In the genomic region with DNA sequence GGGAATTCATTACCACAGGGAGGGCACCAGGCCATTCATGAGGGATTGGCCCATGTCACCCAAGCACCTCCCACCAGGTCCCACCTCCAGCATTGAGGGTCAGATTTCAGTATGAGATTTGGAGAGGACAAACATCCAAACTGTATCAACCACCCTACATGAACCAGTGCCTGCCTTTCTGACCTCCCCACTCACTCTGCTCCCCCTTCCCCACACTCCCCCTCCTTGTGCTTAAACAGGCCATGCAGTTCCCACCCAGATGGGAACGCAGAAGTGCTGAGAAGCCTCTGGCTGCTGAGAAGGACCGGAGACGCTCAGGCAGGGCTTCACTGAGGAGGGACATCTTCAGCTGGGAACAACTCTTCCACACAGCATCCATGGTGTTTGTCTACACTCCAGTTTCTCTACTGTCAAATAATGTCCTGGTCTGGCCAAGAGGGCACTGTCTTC, we compare ENCODE assay signal across 24 cellular contexts. TPM values are rescaled to one million over a fixed set of nuclear protein-coding genes. Genes with fewer than 3 reads are reported as not detected.
"Had no signal": no experiment of that assay in that cellular context is flagged by ENCODE, and none has a peak within 500 bp of the region (broad histone marks: within the 10 kb centered on the region; RNA-seq: fewer than 3 reads in every experiment).

No MANE protein-coding gene starts in this region.

- H3K27ac ChIP-seq: esophagus squamous epithelium, gastroesophageal sphincter, heart left ventricle, neural progenitor cell, VCaP had no signal

- H3K4me1 ChIP-seq: gastroesophageal sphincter, heart left ventricle, neural progenitor cell had no signal

- H3K9ac ChIP-seq: neural progenitor cell had no signal

- H3K27ac Mint-ChIP-seq: activated CD4-positive, alpha-beta T cell treated with anti-CD3 and anti-CD28 coated beads, Interleukin-2, amount 10 ng/mL, durations not matched to agents 7 days and 5 days; activated CD8-positive, alpha-beta memory T cell treated with anti-CD3 and anti-CD28 coated beads, Interleukin-2, amount 10 ng/mL, durations not matched to agents 7 days and 5 days; activated CD8-positive, alpha-beta T cell treated with anti-CD3 and anti-CD28 coated beads for 36 hours; activated naive CD4-positive, alpha-beta T cell treated with anti-CD3 and anti-CD28 coated beads, Interleukin-2, amount 50 U/mL, for 24 hours; neural progenitor cell; stimulated activated memory B cell treated with anti-CD40 and anti-IgM and Interleukin-4, amounts not matched to agents 10 μg/mL and 1 μg/mL and 100 μg/mL, for 72 hours had no signal

- H3K9me3 ChIP-seq: esophagus squamous epithelium, gastroesophageal sphincter, heart left ventricle had no signal

- H3K9me3 Mint-ChIP-seq: activated CD4-positive, alpha-beta T cell treated with anti-CD3 and anti-CD28 coated beads, Interleukin-2, amount 10 ng/mL, durations not matched to agents 7 days and 5 days; activated CD8-positive, alpha-beta T cell treated with anti-CD3 and anti-CD28 coated beads for 36 hours; activated naive CD4-positive, alpha-beta T cell treated with anti-CD3 and anti-CD28 coated beads, Interleukin-2, amount 50 U/mL, for 24 hours; brain; naive B cell; neural progenitor cell had no signal

- ATAC-seq: activated CD8-positive, alpha-beta T cell treated with anti-CD3 and anti-CD28 coated beads for 36 hours; gastroesophageal sphincter; heart left ventricle; left cardiac atrium; sciatic nerve; stimulated activated memory B cell treated with anti-CD40 and anti-IgM and Interleukin-4, amounts not matched to agents 10 μg/mL and 1 μg/mL and 100 μg/mL, for 72 hours had no signal

- DNase-seq: activated CD4-positive, alpha-beta T cell treated with anti-CD3 and anti-CD28 coated beads, Interleukin-2, amount 10 ng/mL, durations not matched to agents 7 days and 5 days; activated CD4-positive, CD25-positive, alpha-beta regulatory T cell treated with anti-CD3 and anti-CD28 coated beads, Interleukin-2, amount 50 U/mL, for 72 hours; activated CD8-positive, alpha-beta memory T cell treated with anti-CD3 and anti-CD28 coated beads, Interleukin-2, amount 10 ng/mL, durations not matched to agents 7 days and 5 days; activated CD8-positive, alpha-beta T cell treated with anti-CD3 and anti-CD28 coated beads for 36 hours; activated gamma-delta T cell treated with Interleukin-2 at 50 U/mL for 16 hours; activated T-cell treated with anti-CD3 and anti-CD28 coated beads for 4 hours; anterior cingulate cortex; dermis blood vessel endothelial cell; esophagus squamous epithelium; heart left ventricle; left cardiac atrium; mesenchymal stem cell; naive B cell; stimulated activated CD4-positive, alpha-beta T cell treated with anti-CD3 and anti-CD28 coated beads, Interleukin-15, amount 100 ng/mL, for 24 hours; trophoblast cell had no signal

- H3K27me3 ChIP-seq: gastroesophageal sphincter, heart left ventricle, neural progenitor cell had no signal

- H3K36me3 Mint-ChIP-seq: activated CD8-positive, alpha-beta memory T cell treated with anti-CD3 and anti-CD28 coated beads, Interleukin-2, amount 10 ng/mL, durations not matched to agents 7 days and 5 days; activated naive CD4-positive, alpha-beta T cell treated with anti-CD3 and anti-CD28 coated beads, Interleukin-2, amount 50 U/mL, for 24 hours; brain; naive B cell; neural progenitor cell; stimulated activated memory B cell treated with anti-CD40 and anti-IgM and Interleukin-4, amounts not matched to agents 10 μg/mL and 1 μg/mL and 100 μg/mL, for 72 hours had no signal

- H3K4me1 Mint-ChIP-seq: activated CD4-positive, alpha-beta T cell treated with anti-CD3 and anti-CD28 coated beads, Interleukin-2, amount 10 ng/mL, durations not matched to agents 7 days and 5 days; activated CD8-positive, alpha-beta memory T cell treated with anti-CD3 and anti-CD28 coated beads, Interleukin-2, amount 10 ng/mL, durations not matched to agents 7 days and 5 days; activated naive CD4-positive, alpha-beta T cell treated with anti-CD3 and anti-CD28 coated beads, Interleukin-2, amount 50 U/mL, for 24 hours; stimulated activated memory B cell treated with anti-CD40 and anti-IgM and Interleukin-4, amounts not matched to agents 10 μg/mL and 1 μg/mL and 100 μg/mL, for 72 hours had no signal

- H3K27me3 Mint-ChIP-seq: activated CD4-positive, alpha-beta T cell treated with anti-CD3 and anti-CD28 coated beads, Interleukin-2, amount 10 ng/mL, durations not matched to agents 7 days and 5 days; activated CD8-positive, alpha-beta memory T cell treated with anti-CD3 and anti-CD28 coated beads, Interleukin-2, amount 10 ng/mL, durations not matched to agents 7 days and 5 days; activated CD8-positive, alpha-beta T cell treated with anti-CD3 and anti-CD28 coated beads for 36 hours; activated naive CD4-positive, alpha-beta T cell treated with anti-CD3 and anti-CD28 coated beads, Interleukin-2, amount 50 U/mL, for 24 hours had no signal

- H2AFZ ChIP-seq: neural progenitor cell had no signal

- H3K4me2 ChIP-seq: neural progenitor cell, smooth muscle cell had no signal

- H3K4me3 Mint-ChIP-seq: activated CD4-positive, alpha-beta T cell treated with anti-CD3 and anti-CD28 coated beads, Interleukin-2, amount 10 ng/mL, durations not matched to agents 7 days and 5 days; activated CD8-positive, alpha-beta memory T cell treated with anti-CD3 and anti-CD28 coated beads, Interleukin-2, amount 10 ng/mL, durations not matched to agents 7 days and 5 days; activated CD8-positive, alpha-beta T cell treated with anti-CD3 and anti-CD28 coated beads for 36 hours; activated naive CD4-positive, alpha-beta T cell treated with anti-CD3 and anti-CD28 coated beads, Interleukin-2, amount 50 U/mL, for 24 hours; brain; neural progenitor cell; stimulated activated memory B cell treated with anti-CD40 and anti-IgM and Interleukin-4, amounts not matched to agents 10 μg/mL and 1 μg/mL and 100 μg/mL, for 72 hours had no signal

RNA-seq across cellular contexts. Expression of gene ADAMTS2, which starts 30.0 kb away (rescaled TPM):
- total RNA-seq: activated CD4-positive, alpha-beta T cell treated with anti-CD3 and anti-CD28 coated beads, Interleukin-2, amount 10 ng/mL, durations not matched to agents 7 days and 5 days; activated CD8-positive, alpha-beta memory T cell treated with anti-CD3 and anti-CD28 coated beads, Interleukin-2, amount 10 ng/mL, durations not matched to agents 7 days and 5 days; activated CD8-positive, alpha-beta T cell treated with anti-CD3 and anti-CD28 coated beads for 36 hours; T-helper 2 cell treated with Interferon-gamma antibody and Interleukin-4, amounts not matched to agents 100 ng/mL and 5 ng/mL, for 36 hours had no signal
